In the genomic region with DNA sequence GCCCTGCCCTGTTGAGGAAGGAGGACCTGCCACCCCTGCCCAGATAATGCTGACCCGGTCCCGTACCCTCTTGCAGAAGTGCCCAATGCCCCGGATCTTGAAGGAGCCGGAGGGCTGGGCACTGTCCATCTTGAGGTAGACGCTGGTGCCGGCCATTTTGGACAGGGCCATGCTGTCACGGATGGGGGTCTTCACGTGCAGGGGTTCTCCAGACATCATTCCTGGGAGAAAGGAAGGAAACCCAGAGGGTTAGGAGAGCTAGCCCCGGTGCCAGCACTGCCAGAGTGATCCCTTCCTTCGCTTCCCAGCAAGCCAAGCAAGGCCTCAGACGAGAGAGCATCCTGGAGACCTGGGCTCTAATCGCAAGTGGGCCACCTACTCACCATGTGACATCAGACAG, we compare ENCODE assay signal across 31 cellular contexts. TPM values are rescaled to one million over a fixed set of nuclear protein-coding genes. Genes with fewer than 3 reads are reported as not detected.
"Had no signal": no experiment of that assay in that cellular context is flagged by ENCODE, and none has a peak within 500 bp of the region (broad histone marks: within the 10 kb centered on the region; RNA-seq: fewer than 3 reads in every experiment).

No MANE protein-coding gene starts in this region.

- H3K36me3 ChIP-seq: colonic mucosa, esophagus squamous epithelium, gastrocnemius medialis, heart right ventricle, left ventricle myocardium inferior, lower lobe of right lung had no signal

- H3K9me3 Mint-ChIP-seq: dendritic cell treated with granulocyte-macrophage colony-stimulating factor and Interleukin-4, amounts not matched to agents 40 ng/mL and 50 ng/mL, for 4 days; effector memory CD8-positive, alpha-beta T cell; endodermal cell; mesothelial cell of epicardium had no signal

- H3K9me3 ChIP-seq: colonic mucosa, esophagus squamous epithelium, gastrocnemius medialis, lower lobe of right lung, mucosa of descending colon had no signal

- H3K27me3 ChIP-seq: colonic mucosa had no signal

- ATAC-seq: effector memory CD8-positive, alpha-beta T cell; esophagus mucosa; gastrocnemius medialis; left cardiac atrium; lower lobe of right lung; mucosa of descending colon had no signal

- H3K4me3 ChIP-seq: colonic mucosa, esophagus squamous epithelium, gastrocnemius medialis, heart right ventricle, left ventricle myocardium inferior, lower lobe of right lung, mucosa of descending colon had no signal

- H3K36me3 Mint-ChIP-seq: mesothelial cell of epicardium had no signal

- H3K27ac Mint-ChIP-seq: effector memory CD8-positive, alpha-beta T cell; endodermal cell; mesothelial cell of epicardium had no signal

- H3K4me1 ChIP-seq: colonic mucosa, lower lobe of right lung had no signal

- DNase-seq: colonic mucosa; cortex of kidney; effector CD8-positive, alpha-beta T cell; effector memory CD8-positive, alpha-beta T cell; endodermal cell; erythroblast; esophagus squamous epithelium; foreskin fibroblast; foreskin melanocyte; gastrocnemius medialis; glutamatergic neuron; head of caudate nucleus; heart right ventricle; hippocampal formation; left cardiac atrium; left ventricle myocardium inferior; lower lobe of right lung; mesenchymal stem cell; mucosa of descending colon had no signal

- H3K27ac ChIP-seq: colonic mucosa, epithelial cell of prostate, esophagus squamous epithelium, gastrocnemius medialis, heart right ventricle, left ventricle myocardium inferior, lower lobe of right lung had no signal

- FAIRE-seq: endometrium, islet of Langerhans, keratinocyte had no signal

- H3K4me3 Mint-ChIP-seq: dendritic cell treated with granulocyte-macrophage colony-stimulating factor and Interleukin-4, amounts not matched to agents 40 ng/mL and 50 ng/mL, for 4 days; effector memory CD8-positive, alpha-beta T cell; endodermal cell; mesothelial cell of epicardium had no signal

RNA-seq across cellular contexts. Expression of a gene that starts 4.2 kb away (rescaled TPM):
- total RNA-seq: dermis microvascular lymphatic vessel endothelial cell, endodermal cell, glomerular endothelial cell, kidney epithelial cell, left ventricle myocardium inferior, lung microvascular endothelial cell, mesothelial cell of epicardium, myocyte had no signal
- polyA plus RNA-seq: keratinocyte had no signal
